8 cellular contexts compared by ENCODE assay signal in the genomic region with DNA sequence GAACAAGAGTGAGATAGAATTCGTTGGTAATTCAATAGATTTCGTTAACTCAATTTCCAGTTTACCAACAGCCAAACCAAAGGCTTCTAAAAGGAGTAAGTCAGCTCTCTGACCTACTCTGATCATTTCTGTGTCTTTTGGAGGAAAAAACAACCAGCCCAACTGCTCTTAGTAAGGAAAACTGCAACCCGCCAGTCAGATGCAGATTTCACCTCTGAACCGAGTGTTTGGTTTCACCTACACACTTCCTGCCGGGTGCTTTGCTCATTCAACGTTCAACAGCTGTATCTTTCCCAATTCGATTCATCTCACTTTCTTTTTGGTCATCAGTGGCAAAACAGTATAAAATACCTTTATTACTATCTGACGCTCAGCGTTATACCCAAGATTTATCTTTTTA. TPM values are rescaled to one million over a fixed set of nuclear protein-coding genes. Genes with fewer than 3 reads are reported as not detected.
DNase-seq lines count a peak whose midpoint lies in the region; ATAC-seq and TF ChIP-seq lines count a peak whose summit lies in the region.

No MANE protein-coding gene starts in this region.

- no peaks in the 10 kb centered on the region for H3K9me3 ChIP-seq in iPS-20b (ENCODE audit: insufficient read depth, low read depth, low read length)
- H3K9me3 ChIP-seq in ascending aorta = no peaks in the 10 kb centered on the region

- no peak overlapping the region; the same call in 1 of the 2 replicates for H3K9ac ChIP-seq in iPS-20b (ENCODE audit: low read depth, low read length)

- H3K36me3 Mint-ChIP-seq in Calu3 (ENCODE audit: insufficient read depth, unreplicated experiment) = peaks cover 5% of the 10 kb centered on the region

- peak; percentile 37; the same call in 1 of the 2 replicates for TF ChIP-seq POLR2A in Raji (IDR thresholded peaks at IDR 0.05; ENCODE audit: insufficient read depth, low read depth, low read length)

- H3K4me3 ChIP-seq in iPS-20b (ENCODE audit: low read length) = no peak overlapping the region; the same call in 1 of the 2 replicates
- no peak overlapping the region for H3K4me3 ChIP-seq in ascending aorta

- CTCF ChIA-PET in Calu3 (lab: Charles Lee) = interaction anchor here (0.7 kb wide), 1 partner anchor 24 kb away, joined by 3 read pairs; a partner anchor contains a TSS

- H3K4me1 ChIP-seq in iPS-20b (ENCODE audit: insufficient read depth, low read length) (peaks cover 24% of the 10 kb centered on the region), ascending aorta (peaks cover 0 to 11% of the 10 kb centered on the region in 2 donors)

- H3K4me3 Mint-ChIP-seq in Calu3 (ENCODE audit: low read depth, unreplicated experiment) = peak overlapping the region; percentile 16

- H3K9me3 Mint-ChIP-seq in Calu3 (ENCODE audit: low read depth, unreplicated experiment) = no peaks in the 10 kb centered on the region

- H3K27ac Mint-ChIP-seq in Calu3 (ENCODE audit: unreplicated experiment) = peak overlapping the region; percentile 76

- H3K27me3 ChIP-seq in iPS-20b (ENCODE audit: insufficient read depth, low read length) (no peaks in the 10 kb centered on the region), ascending aorta (no peaks in the 10 kb centered on the region)

- H3K4me1 Mint-ChIP-seq in Calu3 (ENCODE audit: low read depth, unreplicated experiment) = peaks cover 52% of the 10 kb centered on the region

- BruUV-seq in Calu3 (replicated peaks; lab: Mats Ljungman, UMichigan) = no TSS peak

- TF ChIP-seq CTCF in Calu3 (IDR thresholded peaks at IDR 0.05; ENCODE audit: unreplicated experiment) (no peak), ascending aorta (IDR thresholded peaks at IDR 0.05) (no peak)

- no peaks in the 10 kb centered on the region for H3K27me3 Mint-ChIP-seq in Calu3 (ENCODE audit: unreplicated experiment)

- DNase-seq in Calu3 (no peak), ascending aorta (ENCODE audit: low spot score in 2 of 2) (no peak), anterior cingulate cortex (lab: John Stamatoyannopoulos, UW) (no peak), H4 (ENCODE audit: low spot score) (no peak), C1 segment of cervical spinal cord (lab: John Stamatoyannopoulos, UW) (no peak)

- peak; percentile 51 for ATAC-seq in GM21576 (IDR thresholded peaks at IDR 0.05; ENCODE audit: unreplicated experiment)

- H3K36me3 ChIP-seq in iPS-20b (ENCODE audit: insufficient read depth, low read depth, low read length) (no peaks in the 10 kb centered on the region), ascending aorta (no peaks in the 10 kb centered on the region)

- H3K27ac ChIP-seq in iPS-20b (ENCODE audit: low read length) (peak overlapping the region; percentile 36), ascending aorta (peak overlapping the region in 1 of 2 donors; percentile 34)

- intact Hi-C loops in Calu3 (cut with micrococcal nuclease; ENCODE audit: unreplicated experiment) = no loop called here
- intact Hi-C loops in ascending aorta (cut with DNase I) = no loop called here

RNA-seq across cellular contexts. Expression of a gene that starts 24.5 kb away (rescaled TPM):
- total RNA-seq in Calu3 (2022) (5,274 and 5,368 TPM in 2 replicates), ascending aorta (2,397 TPM)
- total RNA-seq in H4 (2014; rRNA removed; shearing (Covaris generic)) = 6,124 and 7,364 TPM in 2 replicates

RNA-seq across cellular contexts. Expression of a gene that starts 45.0 kb away (rescaled TPM):
- total RNA-seq in Calu3 (2022) = not detected in 2 replicates
- total RNA-seq in ascending aorta = not detected
- not detected in 2 replicates for total RNA-seq in H4 (2014; rRNA removed; shearing (Covaris generic))
